ENCODE assay signal across 13 cellular contexts in the genomic region with DNA sequence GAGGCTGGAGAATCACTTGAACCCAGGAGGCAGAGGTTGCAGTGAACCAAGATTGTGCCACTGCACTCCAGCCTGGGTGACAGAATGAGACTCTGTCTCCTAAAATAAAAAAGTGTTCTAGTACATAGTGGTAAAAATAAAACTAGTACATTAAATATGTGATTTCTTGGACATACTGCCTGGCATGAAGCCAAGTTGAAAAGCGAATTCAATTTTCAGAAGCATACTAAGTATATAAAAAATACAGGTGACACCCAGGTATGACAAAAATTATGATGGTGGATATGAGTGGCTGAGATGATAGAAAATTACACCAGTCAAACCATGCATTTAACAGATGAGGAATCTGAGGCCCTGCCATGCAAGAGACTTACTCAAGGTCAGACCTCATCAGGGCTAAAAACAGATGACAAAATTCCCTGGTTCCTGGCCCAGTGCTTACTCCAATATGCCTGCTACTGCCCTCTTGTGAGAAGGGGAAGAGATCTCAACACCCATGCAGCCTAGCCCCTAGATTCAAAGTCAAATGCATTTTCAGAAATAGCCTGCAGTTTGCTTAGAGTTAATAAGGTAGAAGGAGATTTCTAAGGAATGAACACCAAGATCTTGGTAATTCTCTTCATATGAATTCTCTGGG. TPM values are rescaled to one million over a fixed set of nuclear protein-coding genes. Genes with fewer than 3 reads are reported as not detected.
DNase-seq lines count a peak whose midpoint lies in the region; ATAC-seq, FAIRE-seq and TF ChIP-seq lines count a peak whose summit lies in the region.
"Had no signal": no experiment of that assay in that cellular context is flagged by ENCODE, and none has a peak within 500 bp of the region (broad histone marks: within the 10 kb centered on the region; RNA-seq: fewer than 3 reads in every experiment).

No MANE protein-coding gene starts in this region.

- no peak overlapping the region for H2AFZ ChIP-seq in HepG2 (ENCODE audit: low read length)

- TF ChIP-seq CTCF in cardiac fibroblast (IDR thresholded peaks at IDR 0.05; ENCODE audit: low read depth, low read length), result no peak
- TF ChIP-seq CTCF in HepG2 (CRISPR knock-in tag; IDR thresholded peaks at IDR 0.05), result 0 out of 2 replicates have a peak, but pooled peaks have one; percentile 5
- no peak for TF ChIP-seq CTCF in Calu3 (IDR thresholded peaks at IDR 0.05; ENCODE audit: unreplicated experiment)

- H3K36me3 Mint-ChIP-seq in Calu3 (ENCODE audit: insufficient read depth, unreplicated experiment), result peaks cover 6% of the 10 kb centered on the region

- peak; percentile 21 for FAIRE-seq in HepG2 (lab: Jason Lieb, UNC)
- FAIRE-seq: colon, GM12892 had no signal

- no peak overlapping the region for H3K4me3 Mint-ChIP-seq in Calu3 (ENCODE audit: low read depth, unreplicated experiment)
- H3K4me3 Mint-ChIP-seq: nephron progenitor cell had no signal

- no peaks in the 10 kb centered on the region for H3K36me3 ChIP-seq in HepG2 (replicated peaks in 1 of 2; ENCODE audit: control insufficient read depth in 1 of 2, insufficient read depth in 2 of 2, low read length in 2 of 2)

- peaks cover 5% of the 10 kb centered on the region; the same call in 1 of the 2 replicates for H3K4me1 ChIP-seq in HepG2 (ENCODE audit: insufficient read depth, low read length)

- peak; percentile 25 to 33 for DNase-seq in AML-193 (lab: John Stamatoyannopoulos, UW)
- peak; percentile 9 for DNase-seq in M059J (ENCODE audit: low read depth)
- DNase-seq in cardiac fibroblast (ENCODE audit: low read depth in 2 of 2), result peak; percentile 51 to 54
- peak; percentile 20 for DNase-seq in HepG2 (ENCODE audit: low spot score)
- DNase-seq in NCI-H1436 treated with DMSO at 0.1 percent for 48 hours (lab: John Stamatoyannopoulos, UW), result no peak
- no peak for DNase-seq in Calu3
- no peak for DNase-seq in NCI-H2029 (lab: John Stamatoyannopoulos, UW)
- DNase-seq: hypothalamus, nephron progenitor cell had no signal

- TF ChIP-seq EP300 in HepG2 (IDR thresholded peaks at IDR 0.05; ENCODE audit: low read depth in 2 of 2, low read length in 2 of 2) (no peak), HepG2 (CRISPR knock-in tag; IDR thresholded peaks at IDR 0.05; ENCODE audit: borderline replicate concordance) (no peak)

- H3K9me3 ChIP-seq in HepG2 (ENCODE audit: low read length), result no peaks in the 10 kb centered on the region

- no peak overlapping the region for H3K27ac Mint-ChIP-seq in Calu3 (ENCODE audit: unreplicated experiment)
- H3K27ac Mint-ChIP-seq: nephron progenitor cell had no signal

- BruUV-seq in HepG2 (replicated peaks; lab: Mats Ljungman, UMichigan) (no TSS peak), Calu3 (replicated peaks; lab: Mats Ljungman, UMichigan) (no TSS peak)

- H3K9me3 Mint-ChIP-seq in Calu3 (ENCODE audit: low read depth, unreplicated experiment), result no peaks in the 10 kb centered on the region
- H3K9me3 Mint-ChIP-seq: nephron progenitor cell had no signal

- H3K4me3 ChIP-seq in cardiac fibroblast (replicated peaks in 1 of 2; ENCODE audit: low read depth in 2 of 2, low read length in 2 of 2) (no peak overlapping the region), HepG2 (replicated peaks in 1 of 3; ENCODE audit: insufficient read depth in 1 of 3, low read depth in 2 of 3, low read length in 3 of 3) (no peak overlapping the region)

- no peak overlapping the region for H3K27ac ChIP-seq in HepG2 (ENCODE audit: extremely low read length, insufficient read depth, low read length)
- H3K27ac ChIP-seq: C4-2B had no signal

- CTCF ChIA-PET in HepG2 (lab: Yijun Ruan, JAX; ENCODE audit: low intra/inter-chr PET ratio, low total read pairs), result no interaction called here
- CTCF ChIA-PET in Calu3 (lab: Charles Lee), result no interaction called here

- H3K4me2 ChIP-seq in HepG2 (ENCODE audit: low read depth, low read length), result no peak overlapping the region

- no peak for TF ChIP-seq POLR2A in HepG2 (IDR thresholded peaks at IDR 0.05; ENCODE audit: insufficient read depth in 1 of 2, low read depth in 2 of 2, low read length in 2 of 2)

- POLR2A ChIA-PET in HepG2 (lab: Yijun Ruan, JAX), result no interaction called here

- TF ChIP-seq RAD21 in HepG2 (CRISPR knock-in tag; IDR thresholded peaks at IDR 0.05), result no peak

- no peaks in the 10 kb centered on the region for H3K27me3 Mint-ChIP-seq in Calu3 (ENCODE audit: unreplicated experiment)

- in situ Hi-C loops in HepG2 (cut with HindIII; ENCODE audit: extremely low pct_ligation_motif_present, low pct_unique_long_range_greater_than_20kb), result no loop called here

- H3K4me1 Mint-ChIP-seq in Calu3 (ENCODE audit: low read depth, unreplicated experiment), result peaks cover 26% of the 10 kb centered on the region

- H3K9ac ChIP-seq in HepG2 (ENCODE audit: insufficient read depth, low read depth, low read length), result no peak overlapping the region

- ATAC-seq in HepG2, result peak; percentile 57; the same call in 2 of the 3 replicates
- ATAC-seq in GM19351 (IDR thresholded peaks at IDR 0.05; ENCODE audit: unreplicated experiment), result no peak

- peaks cover 0 to 6% of the 10 kb centered on the region in 2 experiments; a peak in 3 of 5 replicates for H3K27me3 ChIP-seq in HepG2 (ENCODE audit: control insufficient read depth in 1 of 2, insufficient read depth in 2 of 2, low read length in 2 of 2)

- H3K79me2 ChIP-seq in HepG2 (ENCODE audit: insufficient read depth, low read length), result no peaks in the 10 kb centered on the region

- no peaks in the 10 kb centered on the region for H4K20me1 ChIP-seq in HepG2 (ENCODE audit: insufficient read depth, low read length)

- intact Hi-C loops in HepG2 (cut with micrococcal nuclease; ENCODE audit: unreplicated experiment), result no loop called here
- intact Hi-C loops in Calu3 (cut with micrococcal nuclease; ENCODE audit: unreplicated experiment), result no loop called here

- WGBS in HepG2 (ENCODE audit: low lambda C conversion rate), result 0% methylated on average over 1 of the region's 1 CpG

TF ChIP-seq in HepG2, 621 proteins besides CTCF, POLR2A, EP300 and RAD21 (continues in another document):
- no peak for TF ChIP-seq GATAD1 (CRISPR knock-in tag; IDR thresholded peaks at IDR 0.05)
- TF ChIP-seq MTA3 (CRISPR knock-in tag; IDR thresholded peaks at IDR 0.05), result no peak
- TF ChIP-seq ZNF263 (CRISPR knock-in tag; IDR thresholded peaks at IDR 0.05), result no peak

RNA-seq across cellular contexts. Expression of a gene that starts 46.6 kb away (rescaled TPM):
- 85.5 and 151 TPM in 2 replicates for total RNA-seq in M059J (2014; rRNA removed; shearing (Covaris generic))
- total RNA-seq in HepG2 (2016; rRNA removed; fragmentation: Illumina TruSeq; extraction: Trizol) (54.1 and 74.9 TPM in 2 replicates), Calu3 (2022) (53.2 and 54.0 TPM in 2 replicates)
- total RNA-seq in HepG2 (2016; cell fraction: cytosol; rRNA removed; fragmentation: Illumina TruSeq; extraction: Trizol; ENCODE audit: low read depth), result 12.0 TPM in 2 replicates
- 54.7 and 81.4 TPM in 2 replicates for total RNA-seq in HepG2 (2016; cell fraction: insoluble cytoplasmic fraction; rRNA removed; fragmentation: Illumina TruSeq; extraction: Trizol)
- 35.9 and 36.6 TPM in 2 replicates for total RNA-seq in HepG2 (2016; cell fraction: membrane; rRNA removed; fragmentation: Illumina TruSeq; extraction: Trizol)
- total RNA-seq in HepG2 (2016; cell fraction: nucleus; rRNA removed; fragmentation: Illumina TruSeq; extraction: Trizol), result 23.2 and 24.6 TPM in 2 replicates
- polyA plus RNA-seq in HepG2 (2011; rRNA removed), result 6.0 and 6.1 TPM in 2 replicates
- 9.3 and 10.6 TPM in 2 replicates for polyA plus RNA-seq in HepG2 (2011; cell fraction: cytosol; rRNA removed)
- polyA plus RNA-seq in HepG2 (2011; cell fraction: nucleus; rRNA removed), result 10.6 and 11.6 TPM in 2 replicates
- 23.3 and 24.2 TPM in 2 replicates for polyA plus RNA-seq in HepG2 (2012)
- polyA plus RNA-seq in HepG2 (2016; cell fraction: cytosol; fragmentation: Illumina TruSeq; extraction: Trizol; ENCODE audit: low read depth), result 11.3 and 13.9 TPM in 2 replicates
- polyA plus RNA-seq in HepG2 (2016; cell fraction: insoluble cytoplasmic fraction; fragmentation: Illumina TruSeq; extraction: Trizol; ENCODE audit: low read depth), result 76.4 and 81.8 TPM in 2 replicates
- 25.0 and 27.1 TPM in 2 replicates for polyA plus RNA-seq in HepG2 (2016; cell fraction: membrane; fragmentation: Illumina TruSeq; extraction: Trizol; ENCODE audit: low read depth)
- polyA plus RNA-seq in HepG2 (2016; cell fraction: nucleus; fragmentation: Illumina TruSeq; extraction: Trizol; ENCODE audit: insufficient read depth, low read depth), result 37.8 and 39.9 TPM in 2 replicates
- polyA minus RNA-seq in HepG2 (2011; rRNA and poly(A)+ RNA removed; ENCODE audit: low replicate concordance), result 8.0 and 21.3 TPM in 2 replicates
- polyA minus RNA-seq in HepG2 (2011; cell fraction: cytosol; rRNA and poly(A)+ RNA removed), result 8.3 and 13.9 TPM in 2 replicates
- 9.8 and 11.8 TPM in 2 replicates for polyA minus RNA-seq in HepG2 (2011; cell fraction: nucleus; rRNA and poly(A)+ RNA removed)

RNA-seq across cellular contexts. Expression of a gene that starts 49.2 kb away (rescaled TPM):
- total RNA-seq in M059J (2014; rRNA removed; shearing (Covaris generic)), result 54.8 and 83.9 TPM in 2 replicates
- total RNA-seq in HepG2 (2016; rRNA removed; fragmentation: Illumina TruSeq; extraction: Trizol) (11.9 and 15.7 TPM in 2 replicates), Calu3 (2022) (58.0 and 70.1 TPM in 2 replicates)
- total RNA-seq in HepG2 (2016; cell fraction: cytosol; rRNA removed; fragmentation: Illumina TruSeq; extraction: Trizol; ENCODE audit: low read depth), result 3.2 and 4.3 TPM in 2 replicates
- 11.6 and 16.8 TPM in 2 replicates for total RNA-seq in HepG2 (2016; cell fraction: insoluble cytoplasmic fraction; rRNA removed; fragmentation: Illumina TruSeq; extraction: Trizol)
- total RNA-seq in HepG2 (2016; cell fraction: membrane; rRNA removed; fragmentation: Illumina TruSeq; extraction: Trizol), result 7.2 and 8.1 TPM in 2 replicates
- 14.9 and 18.8 TPM in 2 replicates for total RNA-seq in HepG2 (2016; cell fraction: nucleus; rRNA removed; fragmentation: Illumina TruSeq; extraction: Trizol)
- polyA plus RNA-seq in HepG2 (2011; rRNA removed), result 9.5 and 12.4 TPM in 2 replicates
- 9.0 and 9.5 TPM in 2 replicates for polyA plus RNA-seq in HepG2 (2011; cell fraction: cytosol; rRNA removed)
- polyA plus RNA-seq in HepG2 (2011; cell fraction: nucleus; rRNA removed), result 4.3 and 4.9 TPM in 2 replicates
- 19.8 and 22.3 TPM in 2 replicates for polyA plus RNA-seq in HepG2 (2012)
- 3.2 TPM in 2 replicates for polyA plus RNA-seq in HepG2 (2016; cell fraction: cytosol; fragmentation: Illumina TruSeq; extraction: Trizol; ENCODE audit: low read depth)
- 16.7 and 17.6 TPM in 2 replicates for polyA plus RNA-seq in HepG2 (2016; cell fraction: insoluble cytoplasmic fraction; fragmentation: Illumina TruSeq; extraction: Trizol; ENCODE audit: low read depth)
- polyA plus RNA-seq in HepG2 (2016; cell fraction: membrane; fragmentation: Illumina TruSeq; extraction: Trizol; ENCODE audit: low read depth), result 6.9 and 7.0 TPM in 2 replicates
- 25.9 and 28.4 TPM in 2 replicates for polyA plus RNA-seq in HepG2 (2016; cell fraction: nucleus; fragmentation: Illumina TruSeq; extraction: Trizol; ENCODE audit: insufficient read depth, low read depth)
- polyA minus RNA-seq in HepG2 (2011; rRNA and poly(A)+ RNA removed; ENCODE audit: low replicate concordance), result 9.6 and 10.1 TPM in 2 replicates
- polyA minus RNA-seq in HepG2 (2011; cell fraction: cytosol; rRNA and poly(A)+ RNA removed), result 15.8 and 18.5 TPM in 2 replicates
- 14.2 and 14.9 TPM in 2 replicates for polyA minus RNA-seq in HepG2 (2011; cell fraction: nucleus; rRNA and poly(A)+ RNA removed)

Comparison
In these comparisons a context has a peak if more than half of its experiments do, and no peak if none do; other contexts are left out.
1. DNase-seq: peak in AML-193 (2 of 2), M059J (single experiment), cardiac fibroblast (2 of 2) and HepG2 (single experiment); none in NCI-H1436 treated with DMSO at 0.1 percent for 48 hours (single experiment), Calu3 (single experiment) and NCI-H2029 (single experiment).